Comparison of ENCODE assay signal across 8 cellular contexts in the genomic region with DNA sequence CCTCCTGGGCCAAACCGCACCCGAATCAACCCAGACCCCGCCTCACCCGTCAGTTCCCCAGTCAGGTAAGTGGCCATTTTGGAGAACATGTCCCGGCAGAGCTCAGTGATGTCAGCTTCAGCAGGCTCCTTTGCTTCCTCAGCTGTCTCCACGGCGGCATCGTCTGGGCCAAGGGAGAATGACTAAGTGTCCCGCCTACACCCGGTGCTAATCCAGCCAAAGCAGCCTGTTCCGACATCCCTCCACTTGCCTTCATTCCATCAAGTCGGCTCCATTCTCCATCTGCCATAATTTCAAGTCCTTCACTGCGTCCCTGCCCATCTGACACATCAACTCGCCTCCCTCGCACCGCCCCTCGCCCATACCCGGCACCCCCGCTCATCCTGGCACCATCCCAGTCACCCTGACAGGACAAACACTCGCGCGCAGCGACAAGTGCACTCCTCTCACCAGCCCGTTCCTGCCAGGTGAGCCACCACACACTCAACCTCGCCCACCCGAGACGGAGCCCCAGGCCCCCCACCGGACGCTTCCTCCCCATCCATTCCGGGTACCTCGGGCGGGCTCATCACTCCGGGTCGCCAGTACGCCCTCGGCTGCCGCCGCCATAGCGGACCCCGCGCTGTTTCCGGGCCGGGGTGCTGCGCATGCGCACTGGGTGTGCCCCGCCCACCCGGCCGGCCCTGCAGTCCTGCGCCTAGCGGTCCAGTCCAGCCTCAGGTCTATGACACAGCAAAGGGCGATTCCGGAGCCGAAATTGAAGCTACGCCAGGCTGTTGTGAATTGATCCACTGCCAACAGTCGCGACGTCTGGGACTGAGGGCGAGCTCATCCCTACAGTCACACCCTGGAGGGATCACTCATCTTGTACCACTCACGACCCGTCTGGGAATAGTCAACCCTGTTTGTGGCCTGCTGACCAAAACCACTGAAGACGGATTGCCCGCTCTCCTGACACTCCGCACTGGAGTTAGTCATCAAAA.
DNase-seq lines count a peak whose midpoint lies in the region; ATAC-seq lines count a peak whose summit lies in the region.

Gene BLOC1S2, minus strand, starts transcription at position 630 of the 983 bp plus-strand sequence. Its CDS starts 21 bp downstream, at position 609.

- DNase-seq in AML-193 (lab: John Stamatoyannopoulos, UW): peak; percentile 65
- DNase-seq in NCI-H524 (lab: John Stamatoyannopoulos, UW): peak; percentile 39 to 65
- peak; percentile 89 for DNase-seq in activated CD4-positive, alpha-beta T cell treated with anti-CD3 and anti-CD28 coated beads for 48 hours
- peak; percentile 70 to 82 (median 75) for DNase-seq in stimulated activated CD4-positive, alpha-beta T cell treated with anti-CD3 and anti-CD28 coated beads, Interleukin-1b, Interleukin-23, amount 100 ng/mL, for 24 hours (ENCODE audit: low read depth in 4 of 4, low spot score in 1 of 4)

- H3K27ac ChIP-seq in cingulate gyrus (ENCODE audit: low read depth, low read length) (peak within 1 kb of the TSS; percentile 98), layer of hippocampus (ENCODE audit: low read depth, low read length) (peak within 1 kb of the TSS; percentile 93)

- ATAC-seq in GM19025 (IDR thresholded peaks at IDR 0.05; ENCODE audit: low read depth, unreplicated experiment) (peak; percentile 91), HG03342 (IDR thresholded peaks at IDR 0.05; ENCODE audit: unreplicated experiment) (peak; percentile 88)

- no peaks in the 10 kb centered on the region for H3K27me3 ChIP-seq in layer of hippocampus (ENCODE audit: control insufficient read depth, insufficient read depth, low read length)

Comparison
In these comparisons a context has a peak if more than half of its experiments do, and no peak if none do; other contexts are left out.
1. Peak in every context shown above with its lines: DNase-seq, ATAC-seq and H3K27ac ChIP-seq.